ENCODE assay signal across 16 cellular contexts in the genomic region with DNA sequence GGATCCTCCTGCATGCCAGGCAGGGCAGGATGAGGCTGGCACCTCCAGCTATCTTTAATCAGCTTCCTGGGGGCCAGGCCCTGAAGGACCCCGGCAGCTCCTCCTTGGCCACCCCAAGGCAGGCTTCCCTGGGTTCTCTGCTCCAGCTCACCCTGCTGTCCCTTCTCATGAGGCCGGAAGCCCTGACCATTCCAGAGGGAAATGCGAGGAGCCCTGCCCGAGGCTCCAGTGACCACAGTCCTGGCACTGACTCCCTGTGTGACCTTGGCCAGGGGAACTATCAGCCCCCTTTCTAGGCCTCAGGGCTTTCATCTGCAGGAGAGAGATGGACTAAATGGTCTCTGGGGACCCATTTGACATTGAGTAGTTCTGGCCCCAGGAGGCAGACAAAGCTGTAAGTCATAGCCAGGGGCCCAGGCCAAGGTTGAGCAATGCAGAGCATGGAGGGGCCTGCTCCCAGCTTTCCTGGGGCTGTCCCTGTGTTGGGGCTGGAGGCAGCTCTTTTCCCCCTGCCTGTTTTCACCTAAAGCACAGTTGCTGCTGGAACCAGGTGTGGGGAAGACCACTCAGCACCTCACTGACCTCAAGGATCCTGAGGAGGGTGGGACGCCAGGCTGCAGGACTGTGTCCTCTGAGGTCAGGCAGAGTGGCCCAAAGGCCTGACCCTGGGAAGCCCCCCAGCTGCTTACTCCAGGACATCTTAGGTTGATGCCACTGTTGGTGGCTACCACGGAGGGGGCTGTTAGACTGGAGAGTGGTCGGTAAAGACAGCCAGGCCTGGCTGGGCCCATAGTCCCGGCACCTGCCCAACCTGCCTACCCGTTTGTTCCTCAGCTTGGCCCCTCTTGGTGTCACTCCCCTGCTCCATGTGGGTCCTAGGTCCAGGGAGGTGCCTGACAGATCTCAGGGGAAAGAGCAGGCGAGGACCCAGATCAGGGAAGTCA.
"Had no signal": no experiment of that assay in that cellular context is flagged by ENCODE, and none has a peak within 500 bp of the region (broad histone marks: within the 10 kb centered on the region; RNA-seq: fewer than 3 reads in every experiment).

No MANE protein-coding gene starts in this region.

- H3K9me3 ChIP-seq: gastrocnemius medialis, heart left ventricle, transverse colon, vagina had no signal

- DNase-seq: activated CD4-positive, alpha-beta T cell treated with anti-CD3 and anti-CD28 coated beads for 4 hours; activated CD8-positive, alpha-beta T cell treated with anti-CD3 and anti-CD28 coated beads for 36 hours; activated effector memory CD4-positive, alpha-beta T cell treated with Interleukin-2 at 50 U/mL for 16 hours; activated naive CD4-positive, alpha-beta T cell treated with anti-CD3 and anti-CD28 coated beads, Interleukin-2, amount 50 U/mL, for 16 hours; activated T-cell treated with anti-CD3 and anti-CD28 coated beads, Interleukin-2, amount 50 U/mL, for 4 hours; effector memory CD4-positive, alpha-beta T cell; gastrocnemius medialis; heart left ventricle; naive B cell; stimulated activated CD4-positive, alpha-beta T cell treated with anti-CD3 and anti-CD28 coated beads, Interleukin-4, amount 100 ng/mL, for 24 hours; stimulated activated naive CD4-positive, alpha-beta T cell; T-helper 9 cell; transverse colon had no signal

- H3K4me3 ChIP-seq: gastrocnemius medialis, heart left ventricle, transverse colon, vagina had no signal

- H3K27me3 ChIP-seq: transverse colon, vagina had no signal

- H3K4me1 ChIP-seq: gastrocnemius medialis, heart left ventricle, parathyroid adenoma, transverse colon, vagina had no signal

- ATAC-seq: activated CD8-positive, alpha-beta T cell treated with anti-CD3 and anti-CD28 coated beads for 36 hours; activated T-cell treated with anti-CD3 and anti-CD28 coated beads, Interleukin-2, amount 50 U/mL, for 4 hours; gastrocnemius medialis; heart left ventricle; left lobe of liver had no signal

- H3K36me3 ChIP-seq: gastrocnemius medialis, heart left ventricle, transverse colon, vagina had no signal
